Comparison of ENCODE assay signal across 7 cellular contexts in the genomic region with DNA sequence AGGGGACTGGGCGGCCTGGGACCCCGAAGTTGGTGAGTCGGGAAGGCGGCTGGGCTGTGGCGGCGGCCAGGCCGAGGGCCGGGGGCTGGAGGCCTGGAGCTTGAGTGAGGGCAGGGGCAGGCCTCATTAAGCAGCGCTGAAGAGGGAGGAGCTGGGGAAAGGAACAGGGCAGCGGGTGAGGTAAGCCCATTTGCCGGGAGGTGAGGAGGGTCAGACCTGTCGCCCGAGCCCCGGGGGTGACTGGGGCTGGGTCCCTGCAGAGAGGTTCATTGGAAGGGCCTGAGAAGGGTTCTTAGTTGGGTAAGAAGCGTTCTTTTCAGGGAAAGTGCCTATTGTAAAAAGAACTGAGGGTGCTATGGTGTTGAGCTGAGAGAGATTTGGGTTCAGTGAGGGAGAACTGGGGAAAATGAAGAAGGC. TPM values are rescaled to one million over a fixed set of nuclear protein-coding genes. Genes with fewer than 3 reads are reported as not detected.
DNase-seq lines count a peak whose midpoint lies in the region; ATAC-seq and TF ChIP-seq lines count a peak whose summit lies in the region.

No MANE protein-coding gene starts in this region.

- intact Hi-C loops in activated CD8-positive, alpha-beta T cell treated with anti-CD3 and anti-CD28 coated beads for 36 hours (cut with micrococcal nuclease), result loop anchor here (10.0 kb wide), 1 partner anchor 240 kb away; no protein-coding TSS in a partner anchor

- TF ChIP-seq EP300 in gastroesophageal sphincter (IDR thresholded peaks at IDR 0.05), result no peak

- POLR2A ChIA-PET in activated CD8-positive, alpha-beta T cell treated with anti-CD3 and anti-CD28 coated beads for 36 hours (lab: Charles Lee), result interaction anchor here (0.8 to 2.5 kb wide), 21 partner anchors 8 to 365 kb away, joined by 3 to 10 read pairs (median 4); a partner anchor contains a TSS

- ATAC-seq in GM21825 (IDR thresholded peaks at IDR 0.05; ENCODE audit: unreplicated experiment) (peak; percentile 11), gastroesophageal sphincter (no peak)
- no peak for ATAC-seq in activated CD8-positive, alpha-beta T cell treated with anti-CD3 and anti-CD28 coated beads for 36 hours

- TF ChIP-seq CTCF in activated CD8-positive, alpha-beta T cell treated with anti-CD3 and anti-CD28 coated beads for 36 hours (IDR thresholded peaks at IDR 0.05), result no peak
- TF ChIP-seq CTCF in gastroesophageal sphincter (IDR thresholded peaks at IDR 0.05), result no peak
- no peak for TF ChIP-seq CTCF in parathyroid adenoma (IDR thresholded peaks at IDR 0.05)

- H3K4me3 ChIP-seq in gastroesophageal sphincter, result peak overlapping the region; percentile 94 to 99
- H3K4me3 ChIP-seq in parathyroid adenoma (ENCODE audit: low read depth, low read length), result peak overlapping the region; percentile 97

- peaks cover 17% of the 10 kb centered on the region for H3K36me3 Mint-ChIP-seq in activated CD8-positive, alpha-beta T cell treated with anti-CD3 and anti-CD28 coated beads for 36 hours (ENCODE audit: low read depth)

- peaks cover 3 to 71% (median 18%) of the 10 kb centered on the region in 3 donors for H3K4me1 ChIP-seq in gastroesophageal sphincter
- peaks cover 21% of the 10 kb centered on the region for H3K4me1 ChIP-seq in parathyroid adenoma

- peak; percentile 68 for DNase-seq in GM03348 (ENCODE audit: low spot score)
- DNase-seq in LoVo (ENCODE audit: low spot score), result peak; percentile 38
- peak; percentile 52 for DNase-seq in activated CD8-positive, alpha-beta T cell treated with anti-CD3 and anti-CD28 coated beads for 36 hours
- no peak for DNase-seq in NCI-H1092 treated with DMSO at 0.1 percent for 48 hours (lab: John Stamatoyannopoulos, UW)

- CTCF ChIA-PET in activated CD8-positive, alpha-beta T cell treated with anti-CD3 and anti-CD28 coated beads for 36 hours (lab: Charles Lee), result interaction anchor here (0.8 to 2.7 kb wide), 25 partner anchors 8 to 248 kb away, joined by 3 to 27 read pairs (median 4); a partner anchor contains a TSS

- peak overlapping the region; percentile 96 for H3K9ac ChIP-seq in parathyroid adenoma

- no peaks in the 10 kb centered on the region for H3K9me3 Mint-ChIP-seq in activated CD8-positive, alpha-beta T cell treated with anti-CD3 and anti-CD28 coated beads for 36 hours

- H3K4me3 Mint-ChIP-seq in activated CD8-positive, alpha-beta T cell treated with anti-CD3 and anti-CD28 coated beads for 36 hours, result no peak overlapping the region

- H3K9me3 ChIP-seq in gastroesophageal sphincter (no peaks in the 10 kb centered on the region), parathyroid adenoma (ENCODE audit: control insufficient read depth, low read length) (no peaks in the 10 kb centered on the region)

- peak overlapping the region; percentile 52 for H3K4me2 ChIP-seq in parathyroid adenoma (ENCODE audit: low read length)

- TF ChIP-seq POLR2A in gastroesophageal sphincter (IDR thresholded peaks at IDR 0.05), result no peak

- H3K27me3 ChIP-seq in gastroesophageal sphincter (no peaks in the 10 kb centered on the region), parathyroid adenoma (ENCODE audit: control insufficient read depth, insufficient read depth, low read length) (no peaks in the 10 kb centered on the region)

- peaks cover 0 to 23% of the 10 kb centered on the region in 2 donors for H3K36me3 ChIP-seq in gastroesophageal sphincter
- H3K36me3 ChIP-seq in parathyroid adenoma (ENCODE audit: control insufficient read depth, insufficient read depth, low read length), result no peaks in the 10 kb centered on the region

- H3K27ac ChIP-seq in gastroesophageal sphincter, result peak overlapping the region; percentile 97 to 99 (median 97)
- peak overlapping the region; percentile 92 for H3K27ac ChIP-seq in parathyroid adenoma

- peaks cover 26% of the 10 kb centered on the region for H3K4me1 Mint-ChIP-seq in activated CD8-positive, alpha-beta T cell treated with anti-CD3 and anti-CD28 coated beads for 36 hours (ENCODE audit: low read depth)

- H3K79me2 ChIP-seq in parathyroid adenoma, result peaks cover 53% of the 10 kb centered on the region

- H2AFZ ChIP-seq in parathyroid adenoma, result peak overlapping the region; percentile 82

- no peak overlapping the region for H3K27ac Mint-ChIP-seq in activated CD8-positive, alpha-beta T cell treated with anti-CD3 and anti-CD28 coated beads for 36 hours

- H3K27me3 Mint-ChIP-seq in activated CD8-positive, alpha-beta T cell treated with anti-CD3 and anti-CD28 coated beads for 36 hours, result no peaks in the 10 kb centered on the region

- WGBS in gastroesophageal sphincter (ENCODE audit: low coverage in 1 of 2), 2 donors, result 0% methylated on average over 4 to 6 of the region's 15 CpGs

RNA-seq across cellular contexts. Expression of a gene that starts 0.4 kb away (rescaled TPM):
- 10 to 100 TPM; 26.0 to 32.4 TPM for total RNA-seq in activated CD8-positive, alpha-beta T cell treated with anti-CD3 and anti-CD28 coated beads for 36 hours
- 100 to 1,000 TPM; 113 to 169 (median 142) TPM for total RNA-seq in gastroesophageal sphincter

RNA-seq across cellular contexts. Expression of a gene that starts 7.7 kb away (rescaled TPM):
- 10 to 100 TPM; 86.7 to 90.1 TPM for total RNA-seq in activated CD8-positive, alpha-beta T cell treated with anti-CD3 and anti-CD28 coated beads for 36 hours
- 10 to 100 TPM; 22.1 to 54.4 (median 31.2) TPM for total RNA-seq in gastroesophageal sphincter

RNA-seq across cellular contexts. Expression of a gene that starts 8.5 kb away (rescaled TPM):
- 1 to 10 TPM in 1 of 2 experiments, under 1 TPM in 1; 0.65 to 1.2 TPM for total RNA-seq in activated CD8-positive, alpha-beta T cell treated with anti-CD3 and anti-CD28 coated beads for 36 hours
- 1 to 10 TPM in 1 of 4 donors, under 1 TPM in 2, not detected in 1; 0.20 to 4.7 (median 0.67) TPM for total RNA-seq in gastroesophageal sphincter

RNA-seq across cellular contexts. Expression of a gene that starts 22.8 kb away (rescaled TPM):
- 1 to 10 TPM; 4.6 to 6.2 TPM for total RNA-seq in activated CD8-positive, alpha-beta T cell treated with anti-CD3 and anti-CD28 coated beads for 36 hours
- 10 to 100 TPM; 17.3 to 30.7 (median 24.0) TPM for total RNA-seq in gastroesophageal sphincter

RNA-seq across cellular contexts. Expression of a gene that starts 43.4 kb away (rescaled TPM):
- 100 to 1,000 TPM; 350 to 353 TPM for total RNA-seq in activated CD8-positive, alpha-beta T cell treated with anti-CD3 and anti-CD28 coated beads for 36 hours
- total RNA-seq in gastroesophageal sphincter, result 10 to 100 TPM; 21.9 to 80.3 (median 37.4) TPM
